ENCODE assay signal across 11 cellular contexts in the genomic region with DNA sequence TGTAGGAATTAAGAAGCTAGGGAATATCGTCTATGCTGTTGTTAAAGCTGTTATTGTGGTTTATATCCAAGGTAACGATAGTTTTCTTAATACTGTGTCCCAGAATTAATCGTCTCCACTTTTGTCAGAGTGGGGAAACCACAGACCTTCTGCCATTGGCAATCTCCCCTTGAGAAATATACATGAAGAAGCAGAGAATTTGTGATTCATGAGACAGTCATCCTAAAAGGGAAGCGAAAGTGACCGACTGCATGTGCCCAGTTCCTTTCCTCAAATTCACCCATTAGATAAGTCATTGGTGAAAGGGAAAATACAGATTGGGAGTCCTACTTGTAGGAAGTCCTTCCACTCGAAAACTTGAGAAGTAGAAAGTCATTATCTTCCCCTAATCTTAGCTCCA. TPM values are rescaled to one million over a fixed set of nuclear protein-coding genes. Genes with fewer than 3 reads are reported as not detected.
DNase-seq lines count a peak whose midpoint lies in the region; TF ChIP-seq lines count a peak whose summit lies in the region.
"Had no signal": no experiment of that assay in that cellular context is flagged by ENCODE, and none has a peak within 500 bp of the region (broad histone marks: within the 10 kb centered on the region; RNA-seq: fewer than 3 reads in every experiment).

No MANE protein-coding gene starts in this region.

- peaks cover 38% of the 10 kb centered on the region for H3K4me1 Mint-ChIP-seq in CD14-positive monocyte

- no peaks in the 10 kb centered on the region for H3K9me3 Mint-ChIP-seq in CD14-positive monocyte

- peaks cover 28% of the 10 kb centered on the region for H4K20me1 ChIP-seq in OCI-LY3 (ENCODE audit: insufficient read depth, low read length)
- H4K20me1 ChIP-seq: BLaER1 had no signal

- H3K36me3 Mint-ChIP-seq in CD14-positive monocyte: peaks cover 16 to 25% of the 10 kb centered on the region in 2 donors

- intact Hi-C loops in CD14-positive monocyte (cut with micrococcal nuclease): no loop called here

- H3K27ac ChIP-seq in OCI-LY3 (ENCODE audit: low read length): peak overlapping the region; percentile 52
- H3K27ac ChIP-seq: BLaER1, coronary artery had no signal

- H3K4me2 ChIP-seq in OCI-LY3 (ENCODE audit: low read length): peak overlapping the region; percentile 59
- H3K4me2 ChIP-seq: BLaER1 had no signal

- H3K36me3 ChIP-seq in OCI-LY3 (replicated peaks; ENCODE audit: low read depth, low read length): peaks cover 60% of the 10 kb centered on the region

- peaks cover 54% of the 10 kb centered on the region for H3K4me1 ChIP-seq in OCI-LY3 (ENCODE audit: low read length)

- no peak overlapping the region for H2AFZ ChIP-seq in OCI-LY3 (ENCODE audit: low read depth, low read length)

- H3K79me2 ChIP-seq in OCI-LY3 (ENCODE audit: low read length): peaks cover 92% of the 10 kb centered on the region

- H3K4me3 Mint-ChIP-seq in CD14-positive monocyte: peak overlapping the region in 1 of 2 donors; percentile 65

- H3K27me3 Mint-ChIP-seq in CD14-positive monocyte (ENCODE audit: low read depth in 3 of 3): no peaks in the 10 kb centered on the region

- peak overlapping the region; percentile 84 to 94 (median 91) for H3K27ac Mint-ChIP-seq in CD14-positive monocyte

- H3K9ac ChIP-seq in OCI-LY3 (ENCODE audit: low read length): no peak overlapping the region
- H3K9ac ChIP-seq: BLaER1 had no signal

- DNase-seq in CD14-positive monocyte (ENCODE audit: low spot score) (peak; percentile 79), H4 (ENCODE audit: low spot score) (peak; percentile 43), glomerular visceral epithelial cell (ENCODE audit: extremely low spot score) (peak; percentile 80), dedifferentiated amniotic fluid mesenchymal stem cell (ENCODE audit: extremely low spot score) (no peak), T1000 (lab: John Stamatoyannopoulos, UW) (no peak), amniotic stem cell (lab: John Stamatoyannopoulos, UW) (no peak)
- DNase-seq in activated T-cell treated with anti-CD3 and anti-CD28 coated beads, Interleukin-2, amount 50 U/mL, for 48 hours: no peak
- DNase-seq: NCI-H526 had no signal

- no peaks in the 10 kb centered on the region for H3K9me3 ChIP-seq in OCI-LY3 (ENCODE audit: insufficient read depth, low read length)
- H3K9me3 ChIP-seq: BLaER1 had no signal

- no peaks in the 10 kb centered on the region for H3K27me3 ChIP-seq in OCI-LY3 (ENCODE audit: low read depth, low read length)
- H3K27me3 ChIP-seq: BLaER1 had no signal

- no peak for TF ChIP-seq CTCF in CD14-positive monocyte (IDR thresholded peaks at IDR 0.05)
- TF ChIP-seq CTCF in OCI-LY3 (IDR thresholded peaks at IDR 0.05; ENCODE audit: low read depth, low read length): no peak

- H3K4me3 ChIP-seq in OCI-LY3 (ENCODE audit: low read length): peak overlapping the region; percentile 29
- H3K4me3 ChIP-seq: BLaER1, coronary artery had no signal

RNA-seq across cellular contexts. Expression of gene DIPK2A, which starts 26.6 kb away (rescaled TPM):
- 10 to 100 TPM; 21.4 to 26.9 TPM for polyA plus RNA-seq in CD14-positive monocyte
- 27.4 and 42.1 TPM in 2 replicates for total RNA-seq in H4 (2014; rRNA removed; shearing (Covaris generic))

Comparison
In these comparisons a context has a peak if more than half of its experiments do, and no peak if none do; other contexts are left out.
1. DNase-seq: peak in CD14-positive monocyte (single experiment), H4 (single experiment) and glomerular visceral epithelial cell (single experiment); none in dedifferentiated amniotic fluid mesenchymal stem cell (single experiment), T1000 (single experiment), activated T-cell treated with anti-CD3 and anti-CD28 coated beads, Interleukin-2, amount 50 U/mL, for 48 hours (0 of 2) and amniotic stem cell (single experiment).